10 cellular contexts compared by ENCODE assay signal in the genomic region with DNA sequence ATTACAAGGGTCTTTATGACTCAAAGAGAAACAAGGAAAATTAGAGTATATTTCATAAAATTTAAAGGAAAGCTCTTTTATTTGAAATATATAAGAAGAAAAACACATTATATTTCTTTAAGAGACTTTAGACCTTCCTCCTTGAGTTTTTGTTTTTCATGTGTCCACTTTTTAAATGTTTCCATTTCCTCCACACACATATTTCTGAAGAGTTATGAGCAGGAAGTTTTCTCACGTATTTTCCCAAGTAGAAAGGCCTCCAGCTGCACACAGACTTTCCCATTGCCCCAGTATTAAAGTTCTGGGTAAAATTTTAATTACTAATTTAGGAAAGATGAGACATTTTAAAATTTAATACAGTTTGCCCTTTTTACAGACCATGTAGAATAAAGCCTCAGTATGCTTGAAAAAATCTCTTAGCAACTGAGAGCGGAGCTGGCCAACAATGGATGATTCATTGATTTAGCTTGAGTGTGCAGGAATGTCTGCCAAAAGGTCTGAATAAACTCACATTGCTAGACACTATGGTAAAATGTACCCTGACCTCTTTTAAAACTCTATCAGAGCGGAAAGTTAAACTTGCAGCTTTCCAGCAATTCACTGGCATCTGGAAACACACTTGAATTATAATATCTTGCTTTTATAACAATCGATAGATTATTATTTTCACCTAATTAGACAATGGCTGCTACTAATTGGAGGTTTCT. TPM values are rescaled to one million over a fixed set of nuclear protein-coding genes. Genes with fewer than 3 reads are reported as not detected.
DNase-seq lines count a peak whose midpoint lies in the region; ATAC-seq, FAIRE-seq and TF ChIP-seq lines count a peak whose summit lies in the region.
"Had no signal": no experiment of that assay in that cellular context is flagged by ENCODE, and none has a peak within 500 bp of the region (broad histone marks: within the 10 kb centered on the region; RNA-seq: fewer than 3 reads in every experiment).

No MANE protein-coding gene starts in this region.

- intact Hi-C loops in stomach (cut with DNase I; ENCODE audit: low total_unique reads), result no loop called here

- TF ChIP-seq EP300 in stomach (IDR thresholded peaks at IDR 0.05), result no peak

- peak overlapping the region in 4 of 5 donors; percentile 53 to 79 (median 70) for H3K27ac ChIP-seq in stomach

- no peaks in the 10 kb centered on the region for H3K9me3 ChIP-seq in stomach

- no peaks in the 10 kb centered on the region for H3K27me3 ChIP-seq in stomach

- ATAC-seq in left lobe of liver (peak; percentile 90), GM19324 (IDR thresholded peaks at IDR 0.05; ENCODE audit: low FRiP score, unreplicated experiment) (no peak), HG02981 (IDR thresholded peaks at IDR 0.05; ENCODE audit: unreplicated experiment) (no peak)
- no peak for ATAC-seq in activated naive CD4-positive, alpha-beta T cell treated with anti-CD3 and anti-CD28 coated beads, Interleukin-2, amount 50 U/mL, for 72 hours
- ATAC-seq: activated T-cell treated with anti-CD3 and anti-CD28 coated beads, Interleukin-2, amount 50 U/mL, for 4 hours had no signal

- 12 to 24% (median 17%) methylated on average over 4 of the region's 4 CpGs for WGBS in stomach, 5 donors

- H3K4me1 ChIP-seq in stomach, result peaks cover 0 to 63% (median 22%) of the 10 kb centered on the region in 4 donors

- H3K4me1 Mint-ChIP-seq in chondrocyte (ENCODE audit: low read depth), result peaks cover 88% of the 10 kb centered on the region

- TF ChIP-seq POLR2A in stomach (IDR thresholded peaks at IDR 0.05), result no peak

- DNase-seq in HTR-8/SVneo (ENCODE audit: insufficient read length, low spot score) (peak; percentile 54), chondrocyte (ENCODE audit: low spot score) (no peak), left lobe of liver (ENCODE audit: low spot score) (peak; percentile 57), stomach (peak; percentile 39), UCSD-AML1 (lab: John Stamatoyannopoulos, UW; ENCODE audit: unreplicated experiment) (no peak)
- no peak for DNase-seq in activated naive CD4-positive, alpha-beta T cell treated with anti-CD3 and anti-CD28 coated beads, Interleukin-2, amount 50 U/mL, for 72 hours (ENCODE audit: low spot score in 2 of 2)
- DNase-seq: activated T-cell treated with anti-CD3 and anti-CD28 coated beads, Interleukin-2, amount 50 U/mL, for 4 hours had no signal

- TF ChIP-seq CTCF in chondrocyte (IDR thresholded peaks at IDR 0.05) (no peak), stomach (IDR thresholded peaks at IDR 0.05) (no peak)

- H3K27ac Mint-ChIP-seq in chondrocyte (ENCODE audit: unreplicated experiment), result peak overlapping the region; percentile 95
- no peak overlapping the region for H3K27ac Mint-ChIP-seq in activated naive CD4-positive, alpha-beta T cell treated with anti-CD3 and anti-CD28 coated beads, Interleukin-2, amount 50 U/mL, for 72 hours
- H3K27ac Mint-ChIP-seq: progenitor cell of endocrine pancreas had no signal

- no peaks in the 10 kb centered on the region for H3K9me3 Mint-ChIP-seq in chondrocyte (ENCODE audit: low read depth)
- no peaks in the 10 kb centered on the region for H3K9me3 Mint-ChIP-seq in activated naive CD4-positive, alpha-beta T cell treated with anti-CD3 and anti-CD28 coated beads, Interleukin-2, amount 50 U/mL, for 72 hours
- H3K9me3 Mint-ChIP-seq: activated T-cell treated with anti-CD3 and anti-CD28 coated beads, Interleukin-2, amount 50 U/mL, for 4 hours had no signal

- H3K4me3 Mint-ChIP-seq in chondrocyte (ENCODE audit: unreplicated experiment), result peak overlapping the region; percentile 35
- H3K4me3 Mint-ChIP-seq: activated T-cell treated with anti-CD3 and anti-CD28 coated beads, Interleukin-2, amount 50 U/mL, for 4 hours had no signal

- no peak for FAIRE-seq in HTR-8/SVneo (lab: Jason Lieb, UNC)

- no peak overlapping the region for H3K4me3 ChIP-seq in stomach

- no peaks in the 10 kb centered on the region for H3K36me3 ChIP-seq in stomach

- H3K36me3 Mint-ChIP-seq in chondrocyte (ENCODE audit: low read depth), result peaks cover 2% of the 10 kb centered on the region
- no peaks in the 10 kb centered on the region for H3K36me3 Mint-ChIP-seq in activated naive CD4-positive, alpha-beta T cell treated with anti-CD3 and anti-CD28 coated beads, Interleukin-2, amount 50 U/mL, for 72 hours

- no peaks in the 10 kb centered on the region for H3K27me3 Mint-ChIP-seq in chondrocyte (ENCODE audit: low read depth)
- H3K27me3 Mint-ChIP-seq: progenitor cell of endocrine pancreas had no signal

RNA-seq across cellular contexts. Expression of a gene that starts 57.9 kb away (rescaled TPM):
- 91.8 to 93.0 TPM (median 92.7 TPM) in 3 replicates for total RNA-seq in chondrocyte
- 70.6 TPM for total RNA-seq in left lobe of liver
- 100 to 1,000 TPM in 1 of 5 donors, 10 to 100 TPM in 4; 39.7 to 113 (median 58.4) TPM for total RNA-seq in stomach
- 10 to 100 TPM; 10.6 to 23.1 (median 20.0) TPM for polyA plus RNA-seq in stomach
- total RNA-seq in activated naive CD4-positive, alpha-beta T cell treated with anti-CD3 and anti-CD28 coated beads, Interleukin-2, amount 50 U/mL, for 72 hours, result not detected

Comparison
In these comparisons a context has a peak if more than half of its experiments do, and no peak if none do; other contexts are left out.
1. DNase-seq: peak in HTR-8/SVneo (single experiment), left lobe of liver (single experiment) and stomach (single experiment); none in chondrocyte (single experiment), activated naive CD4-positive, alpha-beta T cell treated with anti-CD3 and anti-CD28 coated beads, Interleukin-2, amount 50 U/mL, for 72 hours (0 of 2) and UCSD-AML1 (single experiment).
2. RNA of a gene that starts 57.9 kb away (total RNA-seq): 91.8 to 93.0 TPM in chondrocyte, 70.6 TPM in left lobe of liver (single experiment) and 39.7 to 113 TPM in stomach; not detected in activated naive CD4-positive, alpha-beta T cell treated with anti-CD3 and anti-CD28 coated beads, Interleukin-2, amount 50 U/mL, for 72 hours; every median in the first group is over 10 times any median in the second.